In the genomic region with DNA sequence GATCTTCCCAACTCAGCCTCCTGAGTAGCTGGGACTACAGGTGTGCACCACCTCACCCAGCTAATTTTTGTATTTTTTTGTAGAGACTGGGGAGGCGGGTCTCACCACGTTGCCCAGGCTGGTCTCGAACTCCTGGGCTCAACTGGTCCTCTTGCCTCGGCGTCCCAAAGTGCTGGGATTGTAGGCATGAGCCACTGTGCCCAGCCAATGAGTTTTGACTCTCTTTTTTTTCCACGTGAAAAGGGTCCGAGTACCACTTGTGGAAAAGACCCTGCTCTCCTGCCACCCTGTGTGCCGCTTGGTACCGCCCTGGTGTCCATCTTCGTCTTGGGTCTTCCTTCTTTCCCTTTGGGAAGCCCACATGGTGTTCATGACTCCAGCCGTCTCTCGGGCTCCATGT, we compare ENCODE assay signal across 15 cellular contexts. TPM values are rescaled to one million over a fixed set of nuclear protein-coding genes. Genes with fewer than 3 reads are reported as not detected.
DNase-seq lines count a peak whose midpoint lies in the region; ATAC-seq and TF ChIP-seq lines count a peak whose summit lies in the region.
"Had no signal": no experiment of that assay in that cellular context is flagged by ENCODE, and none has a peak within 500 bp of the region (broad histone marks: within the 10 kb centered on the region; RNA-seq: fewer than 3 reads in every experiment).

No MANE protein-coding gene starts in this region.

- H3K36me3 ChIP-seq in BLaER1 (no peaks in the 10 kb centered on the region), sigmoid colon (no peaks in the 10 kb centered on the region)

- TF ChIP-seq CTCF in chondrocyte (IDR thresholded peaks at IDR 0.05) (no peak), sigmoid colon (IDR thresholded peaks at IDR 0.05) (no peak)

- ATAC-seq in activated naive CD4-positive, alpha-beta T cell treated with anti-CD3 and anti-CD28 coated beads, Interleukin-2, amount 50 U/mL, for 72 hours: no peak
- ATAC-seq in GM21723 (IDR thresholded peaks at IDR 0.05; ENCODE audit: unreplicated experiment): no peak
- ATAC-seq: GM12878, GM23338 had no signal

- no peaks in the 10 kb centered on the region for H3K36me3 Mint-ChIP-seq in activated naive CD4-positive, alpha-beta T cell treated with anti-CD3 and anti-CD28 coated beads, Interleukin-2, amount 50 U/mL, for 72 hours
- H3K36me3 Mint-ChIP-seq in chondrocyte (ENCODE audit: low read depth): no peaks in the 10 kb centered on the region
- H3K36me3 Mint-ChIP-seq: CD4-positive, alpha-beta memory T cell had no signal

- H3K27me3 Mint-ChIP-seq in chondrocyte (ENCODE audit: low read depth): peaks cover 14% of the 10 kb centered on the region

- no peak overlapping the region for H3K9ac ChIP-seq in BLaER1

- no peak overlapping the region for H3K4me3 Mint-ChIP-seq in chondrocyte (ENCODE audit: unreplicated experiment)
- H3K4me3 Mint-ChIP-seq: CD4-positive, alpha-beta memory T cell; GM23338; H9 had no signal

- no peaks in the 10 kb centered on the region for H3K4me1 Mint-ChIP-seq in chondrocyte (ENCODE audit: low read depth)
- H3K4me1 Mint-ChIP-seq: GM23338, H9 had no signal

- 90 to 92% methylated on average over 12 of the region's 12 CpGs for WGBS in sigmoid colon, 2 donors

- no peak for TF ChIP-seq EP300 in sigmoid colon (IDR thresholded peaks at IDR 0.05)

- TF ChIP-seq POLR2A in sigmoid colon (IDR thresholded peaks at IDR 0.05): no peak

- DNase-seq in activated naive CD4-positive, alpha-beta T cell treated with Interleukin-2 at 50 U/mL for 16 hours: peak; percentile 0
- DNase-seq in activated naive CD4-positive, alpha-beta T cell treated with anti-CD3 and anti-CD28 coated beads, Interleukin-2, amount 50 U/mL, for 72 hours (ENCODE audit: low spot score in 2 of 2): no peak
- DNase-seq in chondrocyte (ENCODE audit: low spot score) (peak; percentile 51), sigmoid colon (peak; percentile 37), C1 segment of cervical spinal cord (lab: John Stamatoyannopoulos, UW) (no peak)
- DNase-seq in stimulated activated CD4-positive, alpha-beta T cell treated with anti-CD3 and anti-CD28 coated beads, Interleukin-4, amount 100 ng/mL, for 4 hours: no peak
- DNase-seq: CD4-positive, alpha-beta memory T cell; DMS79; H9 had no signal

- intact Hi-C loops in sigmoid colon (cut with DNase I): no loop called here

- H3K9me3 ChIP-seq in BLaER1: no peaks in the 10 kb centered on the region
- H3K9me3 ChIP-seq in sigmoid colon: no peaks in the 10 kb centered on the region

- H3K4me3 ChIP-seq in BLaER1 (no peak overlapping the region), sigmoid colon (no peak overlapping the region)
- H3K4me3 ChIP-seq: GM12878, GM23338 had no signal

- peak overlapping the region; percentile 66; the same call in 1 of the 2 replicates for H3K4me2 ChIP-seq in BLaER1
- H3K4me2 ChIP-seq: GM23338 had no signal

- H3K27ac Mint-ChIP-seq in activated naive CD4-positive, alpha-beta T cell treated with anti-CD3 and anti-CD28 coated beads, Interleukin-2, amount 50 U/mL, for 72 hours: no peak overlapping the region
- no peak overlapping the region for H3K27ac Mint-ChIP-seq in chondrocyte (ENCODE audit: unreplicated experiment)
- H3K27ac Mint-ChIP-seq: GM23338, H9 had no signal

- H3K9me3 Mint-ChIP-seq in activated naive CD4-positive, alpha-beta T cell treated with anti-CD3 and anti-CD28 coated beads, Interleukin-2, amount 50 U/mL, for 72 hours: no peaks in the 10 kb centered on the region
- H3K9me3 Mint-ChIP-seq in chondrocyte (ENCODE audit: low read depth): no peaks in the 10 kb centered on the region
- H3K9me3 Mint-ChIP-seq: GM23338 had no signal

- H4K20me1 ChIP-seq in BLaER1: no peaks in the 10 kb centered on the region

- H3K27ac ChIP-seq in BLaER1 (no peak overlapping the region), sigmoid colon (no peak overlapping the region)
- H3K27ac ChIP-seq: 22Rv1 had no signal

- H3K4me1 ChIP-seq in BLaER1 (peaks cover 48% of the 10 kb centered on the region), sigmoid colon (no peaks in the 10 kb centered on the region)

- H3K27me3 ChIP-seq in BLaER1 (no peaks in the 10 kb centered on the region), sigmoid colon (peaks cover 0 to 37% (median 10%) of the 10 kb centered on the region in 3 donors)

RNA-seq across cellular contexts. Expression of a gene that starts 17.6 kb away (rescaled TPM):
- 10 to 100 TPM; 32.6 to 34.1 TPM for total RNA-seq in activated naive CD4-positive, alpha-beta T cell treated with anti-CD3 and anti-CD28 coated beads, Interleukin-2, amount 50 U/mL, for 72 hours
- total RNA-seq in chondrocyte (12.9 to 15.5 TPM (median 14.3 TPM) in 3 replicates), sigmoid colon (1 to 10 TPM in 2 of 4 donors, under 1 TPM in 2; 0.16 to 5.2 (median 1.0) TPM)
- 10 to 100 TPM; 17.8 to 36.0 (median 19.2) TPM for polyA plus RNA-seq in sigmoid colon

RNA-seq across cellular contexts. Expression of a gene that starts 17.8 kb away (rescaled TPM):
- 10 to 100 TPM in 1 of 2 donors, 1 to 10 TPM in 1; 2.2 to 10.2 TPM for total RNA-seq in activated naive CD4-positive, alpha-beta T cell treated with anti-CD3 and anti-CD28 coated beads, Interleukin-2, amount 50 U/mL, for 72 hours
- total RNA-seq in chondrocyte: 4.4 to 8.9 TPM (median 6.0 TPM) in 3 replicates
- 1 to 10 TPM; 3.0 to 8.0 (median 6.2) TPM for total RNA-seq in sigmoid colon
- 1 to 10 TPM in 1 of 3 donors, not detected in 2; 2.3 TPM for polyA plus RNA-seq in sigmoid colon

RNA-seq across cellular contexts. Expression of a gene that starts 21.9 kb away (rescaled TPM):
- total RNA-seq in activated naive CD4-positive, alpha-beta T cell treated with anti-CD3 and anti-CD28 coated beads, Interleukin-2, amount 50 U/mL, for 72 hours: 100 to 1,000 TPM; 200 to 214 TPM
- 38.7 to 181 TPM (median 174 TPM) in 3 replicates for total RNA-seq in chondrocyte
- total RNA-seq in sigmoid colon: 10 to 100 TPM in 3 of 4 donors, 1 to 10 TPM in 1; 4.9 to 24.3 (median 15.4) TPM
- polyA plus RNA-seq in sigmoid colon: 100 to 1,000 TPM; 168 to 403 (median 199) TPM
- total RNA-seq: G401 had no signal

RNA-seq across cellular contexts. Expression of a gene that starts 34.0 kb away (rescaled TPM):
- under 1 TPM; 0.27 to 0.34 TPM for total RNA-seq in activated naive CD4-positive, alpha-beta T cell treated with anti-CD3 and anti-CD28 coated beads, Interleukin-2, amount 50 U/mL, for 72 hours
- total RNA-seq in chondrocyte: 166 to 264 TPM (median 247 TPM) in 3 replicates
- total RNA-seq in sigmoid colon: 10 to 100 TPM; 49.8 to 79.5 (median 57.1) TPM
- 10 to 100 TPM; 13.6 to 50.0 (median 34.2) TPM for polyA plus RNA-seq in sigmoid colon

Comparison
In these comparisons a context has a peak if more than half of its experiments do, and no peak if none do; other contexts are left out.
1. DNase-seq: peak in activated naive CD4-positive, alpha-beta T cell treated with Interleukin-2 at 50 U/mL for 16 hours (single experiment), chondrocyte (single experiment) and sigmoid colon (single experiment); none in activated naive CD4-positive, alpha-beta T cell treated with anti-CD3 and anti-CD28 coated beads, Interleukin-2, amount 50 U/mL, for 72 hours (0 of 2), C1 segment of cervical spinal cord (0 of 14) and stimulated activated CD4-positive, alpha-beta T cell treated with anti-CD3 and anti-CD28 coated beads, Interleukin-4, amount 100 ng/mL, for 4 hours (0 of 2).